In genomic region chr14:58297762-58298476, GRCh38 we compare ENCODE assay signal across 8 cellular contexts. TPM values are rescaled to one million over a fixed set of nuclear protein-coding genes. Genes with fewer than 3 reads are reported as not detected.
A peak's percentile ranks its signal among the peaks of the same experiment; 100 is the strongest.
DNase-seq lines count a peak whose midpoint lies in the region; ATAC-seq and TF ChIP-seq lines count a peak whose summit lies in the region.

No MANE protein-coding gene starts in this region.

- no peaks in the 10 kb centered on the region for H3K36me3 Mint-ChIP-seq in naive B cell
- H3K36me3 Mint-ChIP-seq in stimulated activated memory B cell treated with anti-CD40 and anti-IgM and Interleukin-4, amounts not matched to agents 10 μg/mL and 1 μg/mL and 100 μg/mL, for 72 hours = peaks cover 21% of the 10 kb centered on the region

- DNase-seq in DMS79 treated with DMSO at 0.1 percent for 48 hours (lab: John Stamatoyannopoulos, UW) (peak; percentile 100), Panc1 (ENCODE audit: low read depth, low spot score) (peak; percentile 98), activated T-helper 1 cell treated with Interleukin-2 at 50 U/mL for 16 hours (ENCODE audit: low read depth) (peak; percentile 98), fibroblast of lung (ENCODE audit: low read depth in 2 of 2) (peak; percentile 100), naive B cell (peak; percentile 99)

- H4K20me1 ChIP-seq in KMS-11 (ENCODE audit: insufficient read depth) (no peaks in the 10 kb centered on the region), fibroblast of lung (ENCODE audit: control insufficient read depth, extremely low read depth, insufficient read depth, low read length) (peaks cover 3% of the 10 kb centered on the region)

- in situ Hi-C loops in Panc1 (cut with HindIII; ENCODE audit: low pct_unique_long_range_greater_than_20kb, low sequenced_read_pairs) = no loop called here

- ATAC-seq in GM21737 (IDR thresholded peaks at IDR 0.05; ENCODE audit: unreplicated experiment) (peak; percentile 81), Panc1 (peak; percentile 95), naive B cell (ENCODE audit: low read depth in 2 of 2) (peak; percentile 78 to 79)
- peak; percentile 94 for ATAC-seq in stimulated activated memory B cell treated with anti-CD40 and anti-IgM and Interleukin-4, amounts not matched to agents 10 μg/mL and 1 μg/mL and 100 μg/mL, for 72 hours

- H3K9me3 ChIP-seq in Panc1 (ENCODE audit: control insufficient read depth, insufficient read depth, low read depth, low read length) (no peaks in the 10 kb centered on the region), fibroblast of lung (ENCODE audit: control insufficient read depth, insufficient read depth, low read depth, low read length) (no peaks in the 10 kb centered on the region)

- TF ChIP-seq CTCF in KMS-11 (conservative IDR thresholded peaks at IDR 0.05; ENCODE audit: low read depth, low read length) = no peak
- no peak for TF ChIP-seq CTCF in Panc1 (IDR thresholded peaks at IDR 0.05)
- TF ChIP-seq CTCF in fibroblast of lung (conservative IDR thresholded peaks at IDR 0.05 in 1 of 2, IDR thresholded peaks at IDR 0.05 in 1 of 2; ENCODE audit: low read depth in 1 of 2, low read length in 2 of 2) = no peak

- intact Hi-C loops in Panc1 (cut with micrococcal nuclease; ENCODE audit: unreplicated experiment) = no loop called here

- peak overlapping the region; percentile 96 for H3K27ac ChIP-seq in KMS-11
- peak overlapping the region; percentile 93 for H3K27ac ChIP-seq in Panc1 (ENCODE audit: low read length)
- H3K27ac ChIP-seq in fibroblast of lung (ENCODE audit: insufficient read depth, low read length) = peak overlapping the region; percentile 99

- peak overlapping the region; percentile 53; the same call in 1 of the 2 replicates for H2AFZ ChIP-seq in KMS-11 (ENCODE audit: low read depth)
- peak overlapping the region; percentile 93 for H2AFZ ChIP-seq in fibroblast of lung (ENCODE audit: low read length)

- POLR2A ChIA-PET in Panc1 (lab: Charles Lee) = interaction anchor here (0.8 kb wide), 1 partner anchor 28 kb away, joined by 18 read pairs; no protein-coding TSS in a partner anchor

- H3K4me3 ChIP-seq in KMS-11 (IDR thresholded peaks at IDR 0.05; ENCODE audit: insufficient read depth, low read depth, low read length) (no peak overlapping the region), Panc1 (ENCODE audit: low read depth in 2 of 2, low read length in 2 of 2) (peak overlapping the region; percentile 99), fibroblast of lung (replicated peaks in 1 of 4; ENCODE audit: control extremely low read depth in 1 of 4, insufficient read depth in 1 of 4, low read depth in 3 of 4, low read length in 4 of 4) (peak overlapping the region; percentile 95 to 100 (median 98))

- no peaks in the 10 kb centered on the region for H3K9me3 Mint-ChIP-seq in naive B cell
- H3K9me3 Mint-ChIP-seq in stimulated activated memory B cell treated with anti-CD40 and anti-IgM and Interleukin-4, amounts not matched to agents 10 μg/mL and 1 μg/mL and 100 μg/mL, for 72 hours = no peaks in the 10 kb centered on the region

- H3K4me2 ChIP-seq in KMS-11 (peak overlapping the region; percentile 82; the same call in 1 of the 2 replicates), fibroblast of lung (ENCODE audit: extremely low read depth, insufficient read depth, low read length) (peak overlapping the region; percentile 61)

- H3K4me3 Mint-ChIP-seq in naive B cell = no peak overlapping the region
- no peak overlapping the region for H3K4me3 Mint-ChIP-seq in stimulated activated memory B cell treated with anti-CD40 and anti-IgM and Interleukin-4, amounts not matched to agents 10 μg/mL and 1 μg/mL and 100 μg/mL, for 72 hours

- H3K27ac Mint-ChIP-seq in naive B cell = no peak overlapping the region
- no peak overlapping the region for H3K27ac Mint-ChIP-seq in stimulated activated memory B cell treated with anti-CD40 and anti-IgM and Interleukin-4, amounts not matched to agents 10 μg/mL and 1 μg/mL and 100 μg/mL, for 72 hours

- CTCF ChIA-PET in Panc1 (lab: Charles Lee) = interaction anchor here (0.6 kb wide), 1 partner anchor 23 kb away, joined by 6 read pairs; no protein-coding TSS in a partner anchor

- BruUV-seq in Panc1 (replicated peaks; lab: Mats Ljungman, UMichigan) = no TSS peak

- H3K27me3 ChIP-seq in KMS-11 (ENCODE audit: insufficient read depth, low read depth) (no peaks in the 10 kb centered on the region), Panc1 (ENCODE audit: control insufficient read depth, insufficient read depth, low read length) (no peaks in the 10 kb centered on the region), fibroblast of lung (ENCODE audit: control insufficient read depth, insufficient read depth, low read length) (no peaks in the 10 kb centered on the region)

- no peaks in the 10 kb centered on the region for H3K36me3 ChIP-seq in KMS-11 (ENCODE audit: insufficient read depth)
- peaks cover 18% of the 10 kb centered on the region for H3K36me3 ChIP-seq in Panc1 (ENCODE audit: control insufficient read depth, insufficient read depth, low read length)
- peaks cover 3% of the 10 kb centered on the region for H3K36me3 ChIP-seq in fibroblast of lung (ENCODE audit: control insufficient read depth, insufficient read depth, low read length)

- H3K4me1 ChIP-seq in KMS-11 (ENCODE audit: low read depth, poor library complexity, severe bottlenecking) (peaks cover 19% of the 10 kb centered on the region), Panc1 (ENCODE audit: control insufficient read depth, insufficient read depth, low read length) (peaks cover 7% of the 10 kb centered on the region; the same call in 1 of the 2 replicates), fibroblast of lung (ENCODE audit: control insufficient read depth, extremely low read depth, insufficient read depth, low read length) (peaks cover 3% of the 10 kb centered on the region)

- peak overlapping the region; percentile 88; the same call in 1 of the 2 replicates for H3K9ac ChIP-seq in KMS-11
- peak overlapping the region; percentile 96 for H3K9ac ChIP-seq in fibroblast of lung (ENCODE audit: insufficient read depth, low read length)

- peaks cover 68% of the 10 kb centered on the region for H3K79me2 ChIP-seq in KMS-11 (ENCODE audit: insufficient read depth, low read depth)
- H3K79me2 ChIP-seq in fibroblast of lung (ENCODE audit: control insufficient read depth, insufficient read depth, low read length) = peaks cover 62% of the 10 kb centered on the region

- H3K4me1 Mint-ChIP-seq in naive B cell = peaks cover 17 to 54% (median 21%) of the 10 kb centered on the region in 3 donors
- peaks cover 51% of the 10 kb centered on the region for H3K4me1 Mint-ChIP-seq in stimulated activated memory B cell treated with anti-CD40 and anti-IgM and Interleukin-4, amounts not matched to agents 10 μg/mL and 1 μg/mL and 100 μg/mL, for 72 hours

- H3K27me3 Mint-ChIP-seq in naive B cell = no peaks in the 10 kb centered on the region
- no peaks in the 10 kb centered on the region for H3K27me3 Mint-ChIP-seq in stimulated activated memory B cell treated with anti-CD40 and anti-IgM and Interleukin-4, amounts not matched to agents 10 μg/mL and 1 μg/mL and 100 μg/mL, for 72 hours

RNA-seq across cellular contexts. Expression of gene ARID4A, which starts 0.4 kb away (rescaled TPM):
- total RNA-seq in Panc1 (2021; ENCODE audit: unreplicated experiment) (11.4 TPM), fibroblast of lung (10.3 and 12.1 TPM in 2 replicates)
- 4.6 TPM for polyA plus RNA-seq in Panc1 (2012; ENCODE audit: insufficient read length)
- polyA plus RNA-seq in fibroblast of lung (7.2 and 12.2 TPM in 2 replicates), naive B cell (ENCODE audit: low read depth in 6 of 6) (10 to 100 TPM; 24.1 to 52.4 (median 32.9) TPM)
- polyA plus RNA-seq in fibroblast of lung (2012) = 6.5 and 10.0 TPM in 2 replicates
- polyA minus RNA-seq in fibroblast of lung (ENCODE audit: low replicate concordance) = 0.75 TPM in 1 of 2 replicates, not detected in the other

RNA-seq across cellular contexts. Expression of gene PSMA3, which starts 53.3 kb away (rescaled TPM):
- 159 TPM for total RNA-seq in Panc1 (2021; ENCODE audit: unreplicated experiment)
- 68.1 TPM for polyA plus RNA-seq in Panc1 (2012; ENCODE audit: insufficient read length)
- total RNA-seq in fibroblast of lung = 80.1 and 81.4 TPM in 2 replicates
- polyA plus RNA-seq in fibroblast of lung = 279 and 299 TPM in 2 replicates
- 166 and 184 TPM in 2 replicates for polyA plus RNA-seq in fibroblast of lung (2012)
- polyA minus RNA-seq in fibroblast of lung (ENCODE audit: low replicate concordance) = 62.1 and 65.7 TPM in 2 replicates
- 100 to 1,000 TPM; 134 to 182 (median 141) TPM for polyA plus RNA-seq in naive B cell (ENCODE audit: low read depth in 6 of 6)
